Comparison of ENCODE assay signal across 11 cellular contexts in the genomic region with DNA sequence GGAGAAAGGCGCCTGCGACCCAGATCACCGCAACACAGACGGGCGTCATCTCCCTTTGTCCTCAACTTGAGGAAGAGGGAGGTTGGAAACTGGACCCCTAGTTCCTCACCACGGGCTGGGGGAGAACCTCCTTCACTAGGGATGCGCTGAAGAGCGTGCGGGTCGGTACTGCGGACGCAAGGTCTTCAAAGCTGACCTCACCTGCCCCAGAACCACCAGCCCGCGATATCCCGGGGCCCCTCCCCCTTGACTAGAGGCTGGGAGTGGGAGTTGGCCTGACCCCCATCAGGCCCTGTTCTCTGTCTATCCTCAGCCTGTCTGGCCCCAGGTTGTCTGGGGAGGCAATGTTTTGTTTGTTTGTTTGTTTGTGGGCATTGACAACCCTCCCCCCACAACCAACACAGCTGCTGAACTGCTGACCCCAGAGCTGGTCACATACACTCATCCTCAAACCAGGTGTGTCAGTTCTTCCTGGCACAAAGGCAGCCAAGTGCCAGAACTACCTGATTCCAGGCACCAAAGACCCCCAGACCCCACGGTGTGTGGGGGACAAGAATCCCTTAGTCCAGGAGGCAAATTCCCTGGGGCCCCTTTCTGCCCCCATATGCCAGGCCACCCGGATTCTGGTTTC. TPM values are rescaled to one million over a fixed set of nuclear protein-coding genes. Genes with fewer than 3 reads are reported as not detected.
DNase-seq lines count a peak whose midpoint lies in the region; ATAC-seq and TF ChIP-seq lines count a peak whose summit lies in the region.
"Had no signal": no experiment of that assay in that cellular context is flagged by ENCODE, and none has a peak within 500 bp of the region (broad histone marks: within the 10 kb centered on the region; RNA-seq: fewer than 3 reads in every experiment).

No MANE protein-coding gene starts in this region.

- POLR2A ChIA-PET in activated CD8-positive, alpha-beta T cell treated with anti-CD3 and anti-CD28 coated beads for 36 hours (lab: Charles Lee), result interaction anchor here (1.2 to 1.6 kb wide), 2 partner anchors 38 to 193 kb away, joined by 3 to 5 read pairs; a partner anchor contains a TSS

- peak overlapping the region; percentile 8 for H3K27ac Mint-ChIP-seq in activated CD4-positive, alpha-beta T cell treated with anti-CD3 and anti-CD28 coated beads, Interleukin-2, amount 10 ng/mL, durations not matched to agents 24 days and 14 days
- H3K27ac Mint-ChIP-seq in activated CD8-positive, alpha-beta T cell treated with anti-CD3 and anti-CD28 coated beads for 36 hours, result no peak overlapping the region

- peak; percentile 8 for TF ChIP-seq CTCF in activated CD8-positive, alpha-beta T cell treated with anti-CD3 and anti-CD28 coated beads for 36 hours (IDR thresholded peaks at IDR 0.05)
- no peak for TF ChIP-seq CTCF in stomach (IDR thresholded peaks at IDR 0.05)

- H3K9me3 ChIP-seq in iPS-15b (ENCODE audit: control insufficient read depth, insufficient read depth, low read length), result no peaks in the 10 kb centered on the region
- no peaks in the 10 kb centered on the region for H3K9me3 ChIP-seq in stomach
- H3K9me3 ChIP-seq: Caco-2 had no signal

- no peak overlapping the region for H3K9ac ChIP-seq in iPS-15b (ENCODE audit: low read depth, low read length)

- TF ChIP-seq EP300 in stomach (IDR thresholded peaks at IDR 0.05), result no peak

- H3K27me3 Mint-ChIP-seq in activated CD4-positive, alpha-beta T cell treated with anti-CD3 and anti-CD28 coated beads, Interleukin-2, amount 10 ng/mL, durations not matched to agents 24 days and 14 days, result peaks cover 26% of the 10 kb centered on the region
- peaks cover 21% of the 10 kb centered on the region for H3K27me3 Mint-ChIP-seq in activated CD8-positive, alpha-beta T cell treated with anti-CD3 and anti-CD28 coated beads for 36 hours

- H3K9me3 Mint-ChIP-seq in activated CD4-positive, alpha-beta T cell treated with anti-CD3 and anti-CD28 coated beads, Interleukin-2, amount 10 ng/mL, durations not matched to agents 24 days and 14 days, result no peaks in the 10 kb centered on the region
- H3K9me3 Mint-ChIP-seq in activated CD8-positive, alpha-beta T cell treated with anti-CD3 and anti-CD28 coated beads for 36 hours, result no peaks in the 10 kb centered on the region

- H3K4me1 ChIP-seq in iPS-15b (ENCODE audit: control insufficient read depth, insufficient read depth, low read length) (peaks cover 10% of the 10 kb centered on the region), stomach (peaks cover 52 to 87% (median 74%) of the 10 kb centered on the region in 4 donors)

- CTCF ChIA-PET in activated CD8-positive, alpha-beta T cell treated with anti-CD3 and anti-CD28 coated beads for 36 hours (lab: Charles Lee), result interaction anchor here (0.6 to 7.4 kb wide), 24 partner anchors 9 to 567 kb away, joined by 3 to 180 read pairs (median 5); a partner anchor contains a TSS

- peaks cover 25% of the 10 kb centered on the region for H3K27me3 ChIP-seq in iPS-15b (ENCODE audit: control insufficient read depth, insufficient read depth, low read length)
- H3K27me3 ChIP-seq in stomach, result peaks cover 13 to 45% (median 38%) of the 10 kb centered on the region in 3 donors

- peaks cover 45% of the 10 kb centered on the region for H3K4me1 Mint-ChIP-seq in activated CD4-positive, alpha-beta T cell treated with anti-CD3 and anti-CD28 coated beads, Interleukin-2, amount 10 ng/mL, durations not matched to agents 24 days and 14 days
- peaks cover 36% of the 10 kb centered on the region for H3K4me1 Mint-ChIP-seq in activated CD8-positive, alpha-beta T cell treated with anti-CD3 and anti-CD28 coated beads for 36 hours (ENCODE audit: low read depth)

- DNase-seq in activated CD4-positive, alpha-beta T cell treated with anti-CD3 and anti-CD28 coated beads, Interleukin-2, amount 10 ng/mL, durations not matched to agents 24 days and 14 days, result peak; percentile 61
- no peak for DNase-seq in activated CD4-positive, alpha-beta T cell treated with anti-CD3 and anti-CD28 coated beads, Interleukin-2, amount 50 U/mL, for 1 hour
- no peak for DNase-seq in activated CD8-positive, alpha-beta T cell treated with anti-CD3 and anti-CD28 coated beads for 36 hours
- no peak for DNase-seq in stomach
- DNase-seq in NCI-H1417 treated with DMSO at 0.1 percent for 48 hours (lab: John Stamatoyannopoulos, UW), result no peak
- DNase-seq in NCI-H2227 treated with DMSO at 0.1 percent for 48 hours (lab: John Stamatoyannopoulos, UW), result no peak

- H3K4me3 ChIP-seq in iPS-15b (ENCODE audit: low read depth, low read length) (peak overlapping the region; percentile 66), stomach (peak overlapping the region; percentile 43 to 57 (median 46))

- WGBS in stomach, 5 donors, result 11 to 31% (median 15%) methylated on average over 6 to 17 of the region's 17 CpGs

- no peak for ATAC-seq in activated CD8-positive, alpha-beta T cell treated with anti-CD3 and anti-CD28 coated beads for 36 hours
- ATAC-seq in HG03378 (IDR thresholded peaks at IDR 0.05; ENCODE audit: unreplicated experiment), result no peak

- H3K27ac ChIP-seq in stomach, result no peak overlapping the region

- intact Hi-C loops in activated CD4-positive, alpha-beta T cell treated with anti-CD3 and anti-CD28 coated beads, Interleukin-2, amount 10 ng/mL, durations not matched to agents 24 days and 14 days (cut with micrococcal nuclease), result loop anchor here (2.0 to 10.0 kb wide), 6 partner anchors 73 to 568 kb away; a partner anchor contains a TSS
- intact Hi-C loops in activated CD8-positive, alpha-beta T cell treated with anti-CD3 and anti-CD28 coated beads for 36 hours (cut with micrococcal nuclease), result loop anchor here (2.0 to 5.0 kb wide), 2 partner anchors 37 to 178 kb away; a partner anchor contains a TSS
- intact Hi-C loops in stomach (cut with DNase I; ENCODE audit: low total_unique reads), result loop anchor here (5.0 kb wide), 1 partner anchor 178 kb away; no protein-coding TSS in a partner anchor

- peaks cover 50% of the 10 kb centered on the region for H3K36me3 Mint-ChIP-seq in activated CD4-positive, alpha-beta T cell treated with anti-CD3 and anti-CD28 coated beads, Interleukin-2, amount 10 ng/mL, durations not matched to agents 24 days and 14 days (ENCODE audit: low read depth)
- peaks cover 51% of the 10 kb centered on the region for H3K36me3 Mint-ChIP-seq in activated CD8-positive, alpha-beta T cell treated with anti-CD3 and anti-CD28 coated beads for 36 hours (ENCODE audit: low read depth)

- peaks cover 13% of the 10 kb centered on the region for H3K36me3 ChIP-seq in iPS-15b (ENCODE audit: control insufficient read depth, insufficient read depth, low read length)
- H3K36me3 ChIP-seq in stomach, result peaks cover 0 to 14% (median 12%) of the 10 kb centered on the region in 4 donors

- H3K4me3 Mint-ChIP-seq in activated CD4-positive, alpha-beta T cell treated with anti-CD3 and anti-CD28 coated beads, Interleukin-2, amount 10 ng/mL, durations not matched to agents 24 days and 14 days, result peak overlapping the region; percentile 79
- peak overlapping the region; percentile 94 for H3K4me3 Mint-ChIP-seq in activated CD8-positive, alpha-beta T cell treated with anti-CD3 and anti-CD28 coated beads for 36 hours

- no peak for TF ChIP-seq POLR2A in stomach (IDR thresholded peaks at IDR 0.05)

RNA-seq across cellular contexts. Expression of a gene that starts 2.9 kb away (rescaled TPM):
- total RNA-seq in activated CD4-positive, alpha-beta T cell treated with anti-CD3 and anti-CD28 coated beads, Interleukin-2, amount 10 ng/mL, durations not matched to agents 24 days and 14 days, result 172 and 175 TPM in 2 replicates
- 100 to 1,000 TPM; 235 to 264 TPM for total RNA-seq in activated CD8-positive, alpha-beta T cell treated with anti-CD3 and anti-CD28 coated beads for 36 hours
- 10 to 100 TPM in 3 of 5 donors, 1 to 10 TPM in 1, not detected in 1; 2.3 to 68.1 (median 32.6) TPM for total RNA-seq in stomach
- polyA plus RNA-seq in stomach, result 10 to 100 TPM; 22.0 to 30.2 (median 26.0) TPM

RNA-seq across cellular contexts. Expression of a gene that starts 4.4 kb away (rescaled TPM):
- 0.35 TPM in 1 of 2 replicates, not detected in the other for total RNA-seq in activated CD4-positive, alpha-beta T cell treated with anti-CD3 and anti-CD28 coated beads, Interleukin-2, amount 10 ng/mL, durations not matched to agents 24 days and 14 days
- under 1 TPM in 1 of 2 experiments, not detected in 1; 0.38 TPM for total RNA-seq in activated CD8-positive, alpha-beta T cell treated with anti-CD3 and anti-CD28 coated beads for 36 hours
- total RNA-seq in stomach, result not detected
- polyA plus RNA-seq in stomach, result not detected
- total RNA-seq: dermis microvascular lymphatic vessel endothelial cell, RPMI7951 had no signal

RNA-seq across cellular contexts. Expression of a gene that starts 37.9 kb away (rescaled TPM):
- 99.9 and 102 TPM in 2 replicates for total RNA-seq in activated CD4-positive, alpha-beta T cell treated with anti-CD3 and anti-CD28 coated beads, Interleukin-2, amount 10 ng/mL, durations not matched to agents 24 days and 14 days
- total RNA-seq in activated CD8-positive, alpha-beta T cell treated with anti-CD3 and anti-CD28 coated beads for 36 hours, result 100 to 1,000 TPM; 125 to 130 TPM
- 100 to 1,000 TPM; 123 to 312 (median 233) TPM for total RNA-seq in stomach
- 10 to 100 TPM; 18.9 to 41.7 (median 28.0) TPM for polyA plus RNA-seq in stomach
